ENCODE assay signal across 25 cellular contexts in genomic region chr3:139364549-139364948, GRCh38.
"Had no signal": no experiment of that assay in that cellular context is flagged by ENCODE, and none has a peak within 500 bp of the region (broad histone marks: within the 10 kb centered on the region; RNA-seq: fewer than 3 reads in every experiment).

No MANE protein-coding gene starts in this region.

- ATAC-seq: left lung; lower lobe of right lung; natural killer cell; sciatic nerve; SK-N-SH treated with all-trans-retinoic acid at 6 μM for 48 hours; stimulated activated naive CD8-positive, alpha-beta T cell treated with anti-CD3 and anti-CD28 coated beads, Interleukin-15, Interleukin-2, amounts not matched to agents 100 U/mL and 50 U/mL, for 24 hours; upper lobe of right lung had no signal

- DNase-seq: activated CD4-positive, alpha-beta T cell treated with anti-CD3 and anti-CD28 coated beads for 1 hour; activated CD8-positive, alpha-beta memory T cell treated with anti-CD3 and anti-CD28 coated beads for 24 hours; activated naive CD4-positive, alpha-beta T cell; activated T-cell treated with anti-CD3 and anti-CD28 coated beads, Interleukin-2, amount 50 U/mL, for 48 hours; anterior cingulate cortex; cerebellar nuclear complex; colonic mucosa; effector CD8-positive, alpha-beta T cell; left lung; lower lobe of right lung; mesendoderm; natural killer cell; stimulated activated CD4-positive, alpha-beta T cell treated with anti-CD3 and anti-CD28 coated beads, Interleukin-12 subunit alpha, Interleukin-12 subunit beta, amount 100 ng/mL, for 4 hours; stimulated activated CD4-positive, alpha-beta T cell treated with anti-CD3 and anti-CD28 coated beads, Interleukin-4, amount 100 ng/mL, for 1 hour; stimulated activated naive CD8-positive, alpha-beta T cell treated with anti-CD3 and anti-CD28 coated beads, Interleukin-15, Interleukin-2, amounts not matched to agents 100 U/mL and 50 U/mL, for 24 hours; T-helper 2 cell; tibial artery; upper lobe of right lung had no signal

- H3K27me3 ChIP-seq: colonic mucosa, left lung, tibial artery, upper lobe of right lung had no signal

- H3K9me3 Mint-ChIP-seq: natural killer cell had no signal

- H3K9me3 ChIP-seq: colonic mucosa, left lung, lower lobe of right lung, tibial artery, upper lobe of right lung had no signal

- H3K27ac ChIP-seq: colonic mucosa, left lung, lower lobe of right lung, skin epidermis, tibial artery, upper lobe of right lung had no signal

- FAIRE-seq: bronchial epithelial cell, endometrium, frontal cortex, islet of Langerhans had no signal

- H3K4me3 Mint-ChIP-seq: natural killer cell had no signal

- H3K4me3 ChIP-seq: colonic mucosa, left lung, lower lobe of right lung, skin epidermis, tibial artery, upper lobe of right lung had no signal

- H3K4me1 ChIP-seq: colonic mucosa, left lung, lower lobe of right lung, tibial artery, upper lobe of right lung had no signal
